23 cellular contexts compared by ENCODE assay signal in genomic region chr10:21057989-21058388, GRCh38.
DNase-seq lines count a peak whose midpoint lies in the region; ATAC-seq lines count a peak whose summit lies in the region.
"Had no signal": no experiment of that assay in that cellular context is flagged by ENCODE, and none has a peak within 500 bp of the region (broad histone marks: within the 10 kb centered on the region; RNA-seq: fewer than 3 reads in every experiment).

No MANE protein-coding gene starts in this region.

- intact Hi-C loops in Right ventricle myocardium superior (cut with DNase I) (no loop called here), cardiac septum (cut with DNase I) (no loop called here), right cardiac atrium (cut with DNase I) (no loop called here)

- H3K14ac ChIP-seq in trophoblast cell (ENCODE audit: low read length): no peak overlapping the region

- no peak overlapping the region for H3K27ac Mint-ChIP-seq in activated naive CD4-positive, alpha-beta T cell treated with anti-CD3 and anti-CD28 coated beads, Interleukin-2, amount 50 U/mL, for 72 hours
- H3K27ac Mint-ChIP-seq: CD14-positive monocyte; CD8-positive, alpha-beta memory T cell had no signal

- H3K4me3 ChIP-seq in right cardiac atrium (ENCODE audit: low read length): no peak overlapping the region
- no peak overlapping the region for H3K4me3 ChIP-seq in trophoblast cell (ENCODE audit: low read depth, low read length)
- H3K4me3 ChIP-seq: K562, PC-9 had no signal

- no peaks in the 10 kb centered on the region for H3K27me3 ChIP-seq in right cardiac atrium (ENCODE audit: control insufficient read depth, insufficient read depth)
- H3K27me3 ChIP-seq in trophoblast cell (ENCODE audit: insufficient read depth, low read length): no peaks in the 10 kb centered on the region
- H3K27me3 ChIP-seq: BE2C had no signal

- H3K27ac ChIP-seq in right cardiac atrium (ENCODE audit: low read length) (peak overlapping the region; percentile 27), trophoblast cell (ENCODE audit: low read depth, low read length) (no peak overlapping the region)
- H3K27ac ChIP-seq: 22Rv1, PC-9 had no signal

- H3K79me1 ChIP-seq in trophoblast cell (ENCODE audit: low read length): no peaks in the 10 kb centered on the region

- H3K9me3 Mint-ChIP-seq in activated naive CD4-positive, alpha-beta T cell treated with anti-CD3 and anti-CD28 coated beads, Interleukin-2, amount 50 U/mL, for 72 hours: peaks cover 4 to 9% of the 10 kb centered on the region in 2 donors

- no peak overlapping the region for H2AK5ac ChIP-seq in trophoblast cell (ENCODE audit: low read length)

- no peak overlapping the region for H3K4me2 ChIP-seq in trophoblast cell (ENCODE audit: low read length)
- H3K4me2 ChIP-seq: PC-9 had no signal

- no peaks in the 10 kb centered on the region for H3K79me2 ChIP-seq in trophoblast cell (ENCODE audit: control insufficient read depth, insufficient read depth, low read length, poor library complexity)

- no peak overlapping the region for H2AFZ ChIP-seq in trophoblast cell (ENCODE audit: insufficient read depth, low read length, poor library complexity)
- H2AFZ ChIP-seq: PC-9 had no signal

- H3K23ac ChIP-seq in trophoblast cell (ENCODE audit: low read length): no peak overlapping the region

- H3K4ac ChIP-seq in trophoblast cell (ENCODE audit: low read depth, low read length): no peak overlapping the region

- no peak overlapping the region for H3K9ac ChIP-seq in trophoblast cell (ENCODE audit: low read length)

- H4K8ac ChIP-seq in trophoblast cell (ENCODE audit: low read depth, low read length): no peak overlapping the region

- peak; percentile 60 for ATAC-seq in Right ventricle myocardium superior (ENCODE audit: poor library complexity)
- ATAC-seq in right cardiac atrium: no peak
- ATAC-seq in activated naive CD4-positive, alpha-beta T cell treated with anti-CD3 and anti-CD28 coated beads, Interleukin-2, amount 50 U/mL, for 72 hours: no peak
- ATAC-seq: K562 had no signal

- H3K18ac ChIP-seq in trophoblast cell (ENCODE audit: low read length): no peak overlapping the region

- H2BK5ac ChIP-seq in trophoblast cell (ENCODE audit: low read depth, low read length, poor library complexity): no peak overlapping the region

- H2BK120ac ChIP-seq in trophoblast cell (ENCODE audit: insufficient read depth, low read length, poor library complexity): no peak overlapping the region

- no peaks in the 10 kb centered on the region for H3K36me3 ChIP-seq in trophoblast cell (ENCODE audit: control insufficient read depth in 1 of 2, insufficient read depth in 2 of 2, low read length in 2 of 2)
- H3K36me3 ChIP-seq: BE2C had no signal

- H3K36me3 Mint-ChIP-seq in activated naive CD4-positive, alpha-beta T cell treated with anti-CD3 and anti-CD28 coated beads, Interleukin-2, amount 50 U/mL, for 72 hours: peaks cover 4 to 6% of the 10 kb centered on the region in 2 donors
- H3K36me3 Mint-ChIP-seq: CD14-positive monocyte; CD8-positive, alpha-beta memory T cell had no signal

- H3K9me3 ChIP-seq in right cardiac atrium (ENCODE audit: control insufficient read depth, low read length) (peaks cover 2% of the 10 kb centered on the region), trophoblast cell (ENCODE audit: insufficient read depth, low read depth, low read length) (no peaks in the 10 kb centered on the region)
- H3K9me3 ChIP-seq: BE2C had no signal

- DNase-seq in Right ventricle myocardium superior (no peak), cardiac septum (ENCODE audit: low spot score) (no peak), astrocyte of the hippocampus (ENCODE audit: low read depth, low spot score) (peak; percentile 54), right cardiac atrium (no peak), trophoblast cell (peak; percentile 51 to 85), Ammon's horn (ENCODE audit: low spot score) (no peak), NCI-H2081 (lab: John Stamatoyannopoulos, UW) (no peak)
- no peak for DNase-seq in activated naive CD4-positive, alpha-beta T cell treated with anti-CD3 and anti-CD28 coated beads, Interleukin-2, amount 50 U/mL, for 72 hours (ENCODE audit: low spot score in 2 of 2)
- DNase-seq: BE2C; CD8-positive, alpha-beta memory T cell; DMS79 treated with DMSO at 0.1 percent for 48 hours; GF-D8; H9; Kasumi-1; NCI-H1105 treated with DMSO at 0.1 percent for 48 hours; NCI-H146; NCI-H1930; NCI-H526 treated with DMSO at 0.1 percent for 48 hours; PC-9; SHP77 had no signal

- no peak overlapping the region for H2BK12ac ChIP-seq in trophoblast cell (ENCODE audit: low read length)

- H4K91ac ChIP-seq in trophoblast cell (ENCODE audit: low read depth, low read length): no peak overlapping the region

- H4K12ac ChIP-seq in trophoblast cell (ENCODE audit: low read depth, low read length): no peak overlapping the region

- H3K4me1 ChIP-seq in right cardiac atrium (ENCODE audit: control insufficient read depth, insufficient read depth, low read length) (peaks cover 2% of the 10 kb centered on the region), trophoblast cell (ENCODE audit: control insufficient read depth in 1 of 2, insufficient read depth in 2 of 2, low read length in 2 of 2) (no peaks in the 10 kb centered on the region)
- H3K4me1 ChIP-seq: BE2C had no signal

Comparison
In these comparisons a context has a peak if more than half of its experiments do, and no peak if none do; other contexts are left out.
1. DNase-seq: peak in astrocyte of the hippocampus (single experiment) and trophoblast cell (2 of 2); none in Right ventricle myocardium superior (single experiment), cardiac septum (single experiment), right cardiac atrium (0 of 3), Ammon's horn (single experiment), activated naive CD4-positive, alpha-beta T cell treated with anti-CD3 and anti-CD28 coated beads, Interleukin-2, amount 50 U/mL, for 72 hours (0 of 2) and NCI-H2081 (0 of 2).